ENCODE assay signal across 22 cellular contexts in genomic region chr12:125137776-125138344, GRCh38. TPM values are rescaled to one million over a fixed set of nuclear protein-coding genes. Genes with fewer than 3 reads are reported as not detected.
A peak's percentile ranks its signal among the peaks of the same experiment; 100 is the strongest.
DNase-seq lines count a peak whose midpoint lies in the region; ATAC-seq lines count a peak whose summit lies in the region.
"Had no signal": no experiment of that assay in that cellular context is flagged by ENCODE, and none has a peak within 500 bp of the region (broad histone marks: within the 10 kb centered on the region; RNA-seq: fewer than 3 reads in every experiment).

No MANE protein-coding gene starts in this region.

- H3K27me3 Mint-ChIP-seq in memory B cell: no peaks in the 10 kb centered on the region
- H3K27me3 Mint-ChIP-seq in activated naive CD8-positive, alpha-beta T cell treated with anti-CD3 and anti-CD28 coated beads, Interleukin-2, amount 50 U/mL, for 24 hours: no peaks in the 10 kb centered on the region
- H3K27me3 Mint-ChIP-seq in activated CD4-positive, alpha-beta T cell treated with anti-CD3 and anti-CD28 coated beads for 36 hours: no peaks in the 10 kb centered on the region

- POLR2A ChIA-PET in activated CD4-positive, alpha-beta T cell treated with anti-CD3 and anti-CD28 coated beads for 36 hours (lab: Charles Lee): no interaction called here

- no peaks in the 10 kb centered on the region for H3K4me1 Mint-ChIP-seq in memory B cell
- H3K4me1 Mint-ChIP-seq in activated naive CD8-positive, alpha-beta T cell treated with anti-CD3 and anti-CD28 coated beads, Interleukin-2, amount 50 U/mL, for 24 hours: no peaks in the 10 kb centered on the region
- H3K4me1 Mint-ChIP-seq in activated CD4-positive, alpha-beta T cell treated with anti-CD3 and anti-CD28 coated beads for 36 hours: no peaks in the 10 kb centered on the region

- intact Hi-C loops in activated CD4-positive, alpha-beta T cell treated with anti-CD3 and anti-CD28 coated beads for 36 hours (cut with DNase I, micrococcal nuclease): no loop called here

- peaks cover 13% of the 10 kb centered on the region for H3K36me3 Mint-ChIP-seq in memory B cell
- no peaks in the 10 kb centered on the region for H3K36me3 Mint-ChIP-seq in activated naive CD8-positive, alpha-beta T cell treated with anti-CD3 and anti-CD28 coated beads, Interleukin-2, amount 50 U/mL, for 24 hours (ENCODE audit: low read depth)
- H3K36me3 Mint-ChIP-seq in activated CD4-positive, alpha-beta T cell treated with anti-CD3 and anti-CD28 coated beads for 36 hours (ENCODE audit: low read depth): no peaks in the 10 kb centered on the region

- H3K9me3 Mint-ChIP-seq in memory B cell: no peaks in the 10 kb centered on the region
- no peaks in the 10 kb centered on the region for H3K9me3 Mint-ChIP-seq in activated naive CD8-positive, alpha-beta T cell treated with anti-CD3 and anti-CD28 coated beads, Interleukin-2, amount 50 U/mL, for 24 hours
- no peaks in the 10 kb centered on the region for H3K9me3 Mint-ChIP-seq in activated CD4-positive, alpha-beta T cell treated with anti-CD3 and anti-CD28 coated beads for 36 hours (ENCODE audit: low read depth)

- H3K27ac Mint-ChIP-seq in memory B cell: peak overlapping the region; percentile 43
- no peak overlapping the region for H3K27ac Mint-ChIP-seq in activated naive CD8-positive, alpha-beta T cell treated with anti-CD3 and anti-CD28 coated beads, Interleukin-2, amount 50 U/mL, for 24 hours
- no peak overlapping the region for H3K27ac Mint-ChIP-seq in activated CD4-positive, alpha-beta T cell treated with anti-CD3 and anti-CD28 coated beads for 36 hours
- H3K27ac Mint-ChIP-seq: CD14-positive monocyte had no signal

- no peak overlapping the region for H3K4me3 Mint-ChIP-seq in memory B cell
- H3K4me3 Mint-ChIP-seq in activated naive CD8-positive, alpha-beta T cell treated with anti-CD3 and anti-CD28 coated beads, Interleukin-2, amount 50 U/mL, for 24 hours: no peak overlapping the region
- H3K4me3 Mint-ChIP-seq in activated CD4-positive, alpha-beta T cell treated with anti-CD3 and anti-CD28 coated beads for 36 hours: no peak overlapping the region
- H3K4me3 Mint-ChIP-seq: CD14-positive monocyte had no signal

- peaks cover 31% of the 10 kb centered on the region for H3K36me3 ChIP-seq in BLaER1
- H3K36me3 ChIP-seq: SJCRH30 had no signal

- no peak overlapping the region for H3K9ac ChIP-seq in BLaER1

- peak; percentile 20 for DNase-seq in HuH-7 (ENCODE audit: low spot score)
- no peak for DNase-seq in memory B cell (ENCODE audit: low spot score in 2 of 2)
- DNase-seq in activated naive CD8-positive, alpha-beta T cell treated with anti-CD3 and anti-CD28 coated beads, Interleukin-2, amount 50 U/mL, for 24 hours: no peak
- no peak for DNase-seq in NCI-H1105 treated with DMSO at 0.1 percent for 48 hours (lab: John Stamatoyannopoulos, UW)
- DNase-seq in activated CD4-positive, alpha-beta T cell treated with anti-CD3 and anti-CD28 coated beads for 36 hours: no peak
- DNase-seq: AML-193; DMS53; GDM1; KG1; NCI-H1092 treated with DMSO at 0.1 percent for 48 hours; NCI-H2029 treated with DMSO at 0.1 percent for 48 hours; NCI-H345; NCI-H524; NCI-H774; NK-92 treated with Interleukin-12 subunit alpha and Interleukin-12 subunit beta, amount 100 ng/mL, for 24 hours; SJCRH30 had no signal

- no peaks in the 10 kb centered on the region for H3K9me3 ChIP-seq in BLaER1
- H3K9me3 ChIP-seq: SJCRH30 had no signal

- H3K27ac ChIP-seq in BLaER1: no peak overlapping the region
- H3K27ac ChIP-seq in cingulate gyrus (ENCODE audit: low read depth, low read length): peak overlapping the region; percentile 19
- H3K27ac ChIP-seq: HL-60, SJCRH30 had no signal

- H3K4me1 ChIP-seq in BLaER1: peaks cover 44% of the 10 kb centered on the region
- H3K4me1 ChIP-seq: SJCRH30 had no signal

- H3K4me3 ChIP-seq in BLaER1: no peak overlapping the region
- H3K4me3 ChIP-seq: SJCRH30 had no signal

- no peaks in the 10 kb centered on the region for H3K27me3 ChIP-seq in BLaER1
- H3K27me3 ChIP-seq: SJCRH30 had no signal

- ATAC-seq in memory B cell (ENCODE audit: low read depth) (no peak), HG03460 (IDR thresholded peaks at IDR 0.05; ENCODE audit: unreplicated experiment) (no peak)
- no peak for ATAC-seq in activated naive CD8-positive, alpha-beta T cell treated with anti-CD3 and anti-CD28 coated beads, Interleukin-2, amount 50 U/mL, for 24 hours
- no peak for ATAC-seq in activated CD4-positive, alpha-beta T cell treated with anti-CD3 and anti-CD28 coated beads for 36 hours
- ATAC-seq: Panc1 had no signal

- no peaks in the 10 kb centered on the region for H4K20me1 ChIP-seq in BLaER1

- peak overlapping the region; percentile 29 for H3K4me2 ChIP-seq in BLaER1

- CTCF ChIA-PET in activated CD4-positive, alpha-beta T cell treated with anti-CD3 and anti-CD28 coated beads for 36 hours (lab: Charles Lee): no interaction called here

RNA-seq across cellular contexts. Expression of gene TMEM132B, which starts 48.3 kb away (rescaled TPM):
- total RNA-seq in activated CD4-positive, alpha-beta T cell treated with anti-CD3 and anti-CD28 coated beads for 36 hours: not detected
